ENCODE assay signal across 11 cellular contexts in the genomic region with DNA sequence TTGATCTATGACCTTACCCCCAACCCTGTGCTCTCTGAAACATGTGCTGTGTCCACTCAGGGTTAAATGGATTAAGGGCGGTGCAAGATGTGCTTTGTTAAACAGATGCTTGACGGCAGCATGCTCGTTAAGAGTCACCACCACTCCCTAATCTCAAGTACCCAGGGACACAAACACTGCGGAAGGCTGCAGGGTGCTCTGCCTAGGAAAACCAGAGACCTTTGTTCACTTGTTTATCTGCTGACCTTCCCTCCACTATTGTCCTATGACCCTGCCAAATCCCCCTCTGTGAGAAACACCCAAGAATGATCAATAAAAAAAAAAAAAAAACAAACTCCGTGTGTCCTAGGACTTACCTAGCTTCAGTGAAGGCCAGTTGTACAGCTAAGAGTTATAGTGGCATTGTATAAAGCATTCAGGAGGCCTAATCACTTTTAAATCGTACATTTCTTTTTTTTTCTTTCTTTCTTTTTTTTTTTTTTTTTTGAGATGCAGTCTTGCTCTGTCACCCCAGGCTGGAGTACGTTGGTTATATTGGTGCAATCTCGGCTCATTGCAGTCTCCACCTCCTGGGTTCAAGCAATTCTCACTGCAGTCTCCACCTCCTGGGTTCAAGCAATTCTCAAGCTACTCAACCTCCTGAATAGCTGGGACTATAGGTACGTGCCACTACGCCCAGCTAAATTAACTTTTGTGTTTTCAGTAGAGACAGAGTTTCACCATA. TPM values are rescaled to one million over a fixed set of nuclear protein-coding genes. Genes with fewer than 3 reads are reported as not detected.
"Had no signal": no experiment of that assay in that cellular context is flagged by ENCODE, and none has a peak within 500 bp of the region (broad histone marks: within the 10 kb centered on the region; RNA-seq: fewer than 3 reads in every experiment).

No MANE protein-coding gene starts in this region.

RNA-seq across cellular contexts. Expression of gene B4GALNT2, which starts 6.2 kb away (rescaled TPM):
- total RNA-seq: cardiac muscle cell, chondrocyte, dermis microvascular lymphatic vessel endothelial cell, frontal cortex, left ventricle myocardium superior, myocyte, prostate gland, right atrium auricular region, tibial nerve, vagina had no signal
- polyA plus RNA-seq: cardiac muscle cell; naive thymus-derived CD8-positive, alpha-beta T cell had no signal
